1 cellular context compared by ENCODE assay signal in the genomic region with DNA sequence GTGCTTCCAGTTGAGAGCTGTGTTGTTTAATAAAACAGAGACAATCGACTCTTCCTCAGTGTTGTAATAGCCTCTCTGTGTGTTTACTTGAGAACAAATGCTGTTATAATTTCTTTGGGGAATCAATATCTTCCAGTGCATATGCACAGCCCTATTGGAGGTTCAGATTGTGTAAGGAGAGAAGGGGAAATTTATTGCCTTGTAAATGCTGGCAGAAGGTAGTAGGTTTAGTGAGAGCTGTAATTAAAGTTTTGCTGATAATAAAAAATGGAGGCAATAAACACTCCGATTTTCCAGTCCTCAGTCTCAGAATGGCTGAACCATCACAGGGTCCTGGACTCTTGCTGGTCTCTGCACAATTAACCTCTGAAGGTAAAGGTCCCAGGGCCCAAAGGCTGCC.
TF ChIP-seq lines count a peak whose summit lies in the region.

No MANE protein-coding gene starts in this region.

TF ChIP-seq in HepG2, 621 proteins besides CTCF, POLR2A, EP300 and RAD21 (continued from another document):
- TF ChIP-seq KLF15 (CRISPR knock-in tag; IDR thresholded peaks at IDR 0.05; ENCODE audit: borderline replicate concordance) (no peak), ZBTB37 (CRISPR knock-in tag; IDR thresholded peaks at IDR 0.05) (no peak), ZNF850 (CRISPR knock-in tag; conservative IDR thresholded peaks at IDR 0.05) (no peak), ZNF660 (CRISPR knock-in tag; IDR thresholded peaks at IDR 0.05; ENCODE audit: borderline replicate concordance, low read depth) (no peak), SP4 (CRISPR knock-in tag; IDR thresholded peaks at IDR 0.05) (no peak), TCF7 (IDR thresholded peaks at IDR 0.05; ENCODE audit: low read depth) (no peak)
